In the genomic region with DNA sequence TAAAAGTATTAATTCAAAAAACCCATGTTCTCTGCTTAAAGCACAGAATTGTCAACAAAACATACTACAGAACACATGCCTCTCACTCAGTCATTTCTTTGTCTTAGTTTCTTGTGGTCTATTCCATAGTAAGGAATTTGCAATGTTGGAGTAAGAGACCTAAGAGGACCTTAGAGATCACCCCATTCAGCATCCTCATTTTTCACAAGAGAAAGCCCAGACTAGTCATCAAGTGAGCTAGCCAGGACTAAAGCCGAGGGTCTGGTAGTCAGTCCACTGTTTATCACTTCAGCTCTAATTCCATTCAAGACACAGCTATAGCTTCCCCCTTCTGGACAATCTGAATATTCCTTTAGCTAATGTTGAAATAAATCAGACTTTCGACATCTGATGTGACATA, we compare ENCODE assay signal across 20 cellular contexts.
"Had no signal": no experiment of that assay in that cellular context is flagged by ENCODE, and none has a peak within 500 bp of the region (broad histone marks: within the 10 kb centered on the region; RNA-seq: fewer than 3 reads in every experiment).

No MANE protein-coding gene starts in this region.

- H3K36me3 ChIP-seq: breast epithelium, gastroesophageal sphincter, heart right ventricle, neutrophil, sigmoid colon, stomach, upper lobe of left lung had no signal

- H3K27me3 ChIP-seq: breast epithelium, gastroesophageal sphincter, heart right ventricle, neutrophil, sigmoid colon, stomach, upper lobe of left lung had no signal

- H3K27ac ChIP-seq: breast epithelium, gastroesophageal sphincter, heart right ventricle, neutrophil, parathyroid adenoma, sigmoid colon, stomach, upper lobe of left lung had no signal

- ATAC-seq: activated T-cell treated with anti-CD3 and anti-CD28 coated beads, Interleukin-2, amount 50 U/mL, for 72 hours; esophagus mucosa; gastroesophageal sphincter; heart right ventricle; left ventricle myocardium superior; naive thymus-derived CD4-positive, alpha-beta T cell; stimulated activated effector memory CD8-positive, alpha-beta T cell treated with anti-CD3 and anti-CD28 coated beads, Interleukin-12 subunit alpha, Interleukin-12 subunit beta, amount 100 ng/mL, for 72 hours had no signal

- DNase-seq: activated CD4-positive, alpha-beta T cell treated with anti-CD3 and anti-CD28 coated beads for 1 hour; activated effector memory CD4-positive, alpha-beta T cell treated with anti-CD3 and anti-CD28 coated beads, Interleukin-2, amount 50 U/mL, for 16 hours; activated naive CD4-positive, alpha-beta T cell treated with anti-CD3 and anti-CD28 coated beads, Interleukin-2, amount 50 U/mL, for 16 hours; activated T-cell treated with anti-CD3 and anti-CD28 coated beads, Interleukin-2, amount 50 U/mL, for 72 hours; aorta; cerebellar nuclear complex; effector CD4-positive, alpha-beta T cell; heart right ventricle; left ventricle myocardium superior; naive thymus-derived CD4-positive, alpha-beta T cell; sigmoid colon; stimulated activated CD4-positive, alpha-beta T cell treated with anti-CD3 and anti-CD28 coated beads, Interleukin-4, amount 100 ng/mL, for 24 hours; stomach; upper lobe of left lung had no signal

- H3K4me3 ChIP-seq: breast epithelium, gastroesophageal sphincter, heart right ventricle, sigmoid colon, stomach, upper lobe of left lung had no signal
